In genomic region chr10:62382831-62383230, GRCh38 we compare ENCODE assay signal across 16 cellular contexts. TPM values are rescaled to one million over a fixed set of nuclear protein-coding genes. Genes with fewer than 3 reads are reported as not detected.
DNase-seq lines count a peak whose midpoint lies in the region; ATAC-seq and TF ChIP-seq lines count a peak whose summit lies in the region.
"Had no signal": no experiment of that assay in that cellular context is flagged by ENCODE, and none has a peak within 500 bp of the region (broad histone marks: within the 10 kb centered on the region; RNA-seq: fewer than 3 reads in every experiment).

No MANE protein-coding gene starts in this region.

- no peak for TF ChIP-seq EP300 in SK-N-SH (IDR thresholded peaks at IDR 0.05; ENCODE audit: borderline replicate concordance in 1 of 2, low read depth in 1 of 2, low read length in 1 of 2)

- no peaks in the 10 kb centered on the region for H4K20me1 ChIP-seq in SK-N-SH (ENCODE audit: insufficient read depth)

- CTCF ChIA-PET in SK-N-SH (lab: Yijun Ruan, JAX), result interaction anchor here (1.9 kb wide), 1 partner anchor 54 kb away, joined by 6 read pairs; no protein-coding TSS in a partner anchor

- intact Hi-C loops in left ventricle myocardium superior (cut with micrococcal nuclease), result no loop called here

- H3K36me3 ChIP-seq in SK-N-SH (replicated peaks in 1 of 2; ENCODE audit: control insufficient read depth in 1 of 2, insufficient read depth in 2 of 2, low read length in 1 of 2), result no peaks in the 10 kb centered on the region
- H3K36me3 ChIP-seq in RWPE2 (ENCODE audit: low read depth), result no peaks in the 10 kb centered on the region

- H3K4me3 ChIP-seq in SK-N-SH (ENCODE audit: low read depth in 2 of 2, low read length in 1 of 2), result no peak overlapping the region
- no peak overlapping the region for H3K4me3 ChIP-seq in RWPE2 (ENCODE audit: severe bottlenecking)

- no peaks in the 10 kb centered on the region for H3K9me2 ChIP-seq in SK-N-SH

- no peak overlapping the region for H3K9ac ChIP-seq in SK-N-SH

- H3K4me1 ChIP-seq in SK-N-SH (ENCODE audit: control insufficient read depth in 1 of 2, insufficient read depth in 2 of 2, low read depth in 1 of 2, low read length in 1 of 2), result peaks cover 0 to 52% of the 10 kb centered on the region in 2 experiments
- H3K4me1 ChIP-seq in RWPE2 (ENCODE audit: insufficient read depth, poor library complexity, severe bottlenecking), result peaks cover 64% of the 10 kb centered on the region
- peaks cover 61% of the 10 kb centered on the region for H3K4me1 ChIP-seq in foreskin keratinocyte

- no peak overlapping the region for H2AFZ ChIP-seq in SK-N-SH (ENCODE audit: low read depth)

- H3K4me2 ChIP-seq in SK-N-SH, result 0 out of 2 replicates have a peak overlapping the region, but pooled peaks have one; percentile 6

- no peaks in the 10 kb centered on the region for H3K27me3 ChIP-seq in SK-N-SH (ENCODE audit: insufficient read depth)
- no peaks in the 10 kb centered on the region for H3K27me3 ChIP-seq in RWPE2 (ENCODE audit: insufficient read depth, poor library complexity, severe bottlenecking)
- H3K27me3 ChIP-seq in foreskin keratinocyte, result no peaks in the 10 kb centered on the region

- H3F3A ChIP-seq in SK-N-SH (replicated peaks; ENCODE audit: insufficient read depth), result peaks cover 40% of the 10 kb centered on the region

- no peak for TF ChIP-seq RAD21 in SK-N-SH (IDR thresholded peaks at IDR 0.05; ENCODE audit: low read length)

- H3K27ac ChIP-seq in SK-N-SH (ENCODE audit: low read depth in 2 of 2, low read length in 1 of 2) (peak overlapping the region in 1 of 2 experiments; percentile 95; a peak in 1 of 4 replicates), RWPE2 (ENCODE audit: poor library complexity, severe bottlenecking) (peak overlapping the region; percentile 97), foreskin keratinocyte (peak overlapping the region; percentile 100), substantia nigra (ENCODE audit: low read depth, low read length, poor library complexity, severe bottlenecking) (peak overlapping the region; percentile 82)
- H3K27ac ChIP-seq: 22Rv1 had no signal

- H3K9me3 ChIP-seq in SK-N-SH, result no peaks in the 10 kb centered on the region
- H3K9me3 ChIP-seq in RWPE2 (ENCODE audit: severe bottlenecking), result no peaks in the 10 kb centered on the region

- TF ChIP-seq POLR2A in erythroblast (IDR thresholded peaks at IDR 0.05; ENCODE audit: low read length), result no peak

- ATAC-seq in SK-N-SH treated with all-trans-retinoic acid at 6 μM for 48 hours (no peak), RWPE2 (ENCODE audit: low read depth) (no peak), foreskin keratinocyte (no peak), left ventricle myocardium superior (no peak)

- POLR2A ChIA-PET in SK-N-SH (lab: Yijun Ruan, JAX), result no interaction called here

- peaks cover 62% of the 10 kb centered on the region for H3K79me2 ChIP-seq in SK-N-SH (ENCODE audit: insufficient read depth)

- 88% methylated on average over 4 of the region's 4 CpGs for WGBS in SK-N-SH (ENCODE audit: low lambda C conversion rate)

- no peak for TF ChIP-seq CTCF in SK-N-SH (IDR thresholded peaks at IDR 0.05)
- no peak for TF ChIP-seq CTCF in RWPE2 (IDR thresholded peaks at IDR 0.05; ENCODE audit: poor library complexity, severe bottlenecking)
- no peak for TF ChIP-seq CTCF in foreskin keratinocyte (conservative IDR thresholded peaks at IDR 0.05)

- DNase-seq in SK-N-SH (no peak), RWPE2 (ENCODE audit: low spot score) (no peak), foreskin keratinocyte (no peak), substantia nigra (lab: John Stamatoyannopoulos, UW) (no peak), NCI-H446 (lab: John Stamatoyannopoulos, UW) (no peak), left ventricle myocardium superior (no peak), erythroblast (lab: John Stamatoyannopoulos, UW) (no peak)
- DNase-seq: DMS153, EL, MM.1S, NCI-H1105 treated with DMSO at 0.1 percent for 48 hours, NCI-H187 treated with DMSO at 0.1 percent for 48 hours, NCI-H2171, NCI-H82 had no signal

TF ChIP-seq in SK-N-SH, 30 proteins besides CTCF, POLR2A, EP300 and RAD21 (continues in another document):
- TF ChIP-seq TAF1 (IDR thresholded peaks at IDR 0.05; ENCODE audit: borderline replicate concordance, low read depth, low read length) (no peak), RFX5 (IDR thresholded peaks at IDR 0.05; ENCODE audit: low read length) (no peak), JUND (IDR thresholded peaks at IDR 0.05) (no peak), MXI1 (IDR thresholded peaks at IDR 0.05; ENCODE audit: low read depth, low read length) (no peak), RCOR1 (IDR thresholded peaks at IDR 0.05; ENCODE audit: low read length) (no peak), REST (IDR thresholded peaks at IDR 0.05; ENCODE audit: low read depth, low read length) (no peak), GABPA (IDR thresholded peaks at IDR 0.05; ENCODE audit: low read depth) (no peak), FOSL2 (IDR thresholded peaks at IDR 0.05; ENCODE audit: borderline replicate concordance, low read depth) (no peak), SMC3 (IDR thresholded peaks at IDR 0.05; ENCODE audit: low read depth, low read length) (no peak), TCF12 (IDR thresholded peaks at IDR 0.05) (no peak), TEAD4 (IDR thresholded peaks at IDR 0.05; ENCODE audit: borderline replicate concordance, insufficient read depth) (no peak)

TF ChIP-seq in SK-N-SH treated with all-trans-retinoic acid at 6 μM for 48 hours, 23 proteins besides CTCF, POLR2A, EP300 and RAD21:
- TF ChIP-seq ZC3H10 (CRISPR knock-in tag; IDR thresholded peaks at IDR 0.05) (no peak), SNAI2 (CRISPR knock-in tag; IDR thresholded peaks at IDR 0.05) (no peak), RARB (CRISPR knock-in tag; IDR thresholded peaks at IDR 0.05) (no peak), CSDC2 (CRISPR knock-in tag; IDR thresholded peaks at IDR 0.05) (no peak)

RNA-seq across cellular contexts. Expression of gene ZNF365, which starts 8.7 kb away (rescaled TPM):
- 4.5 and 5.9 TPM in 2 replicates for polyA plus RNA-seq in SK-N-SH (2012; rRNA removed)
- polyA plus RNA-seq in SK-N-SH (2012; cell fraction: cytosol; rRNA removed), result 5.9 and 6.3 TPM in 2 replicates
- 4.0 and 4.8 TPM in 2 replicates for polyA plus RNA-seq in SK-N-SH (2012; cell fraction: nucleus; rRNA removed)
- 6.0 and 8.1 TPM in 2 replicates for total RNA-seq in foreskin keratinocyte
- polyA plus RNA-seq in foreskin keratinocyte, result 2.8 and 3.6 TPM in 2 replicates
- not detected for total RNA-seq in left ventricle myocardium superior
